8 cellular contexts compared by ENCODE assay signal in genomic region chr4:183905081-183905592, GRCh38. TPM values are rescaled to one million over a fixed set of nuclear protein-coding genes. Genes with fewer than 3 reads are reported as not detected.
A peak's percentile ranks its signal among the peaks of the same experiment; 100 is the strongest.
DNase-seq lines count a peak whose midpoint lies in the region; ATAC-seq and TF ChIP-seq lines count a peak whose summit lies in the region.

Gene STOX2 (plus strand): TSS chr4:183905307. CDS start chr4:183906791, 1,484 bp downstream.

- no peaks in the 10 kb centered on the region for H3K9me3 ChIP-seq in vagina

- no peak for TF ChIP-seq CTCF in WI38 (IDR thresholded peaks at IDR 0.05; ENCODE audit: low read depth, low read length)
- TF ChIP-seq CTCF in foreskin keratinocyte (conservative IDR thresholded peaks at IDR 0.05) = no peak
- no peak for TF ChIP-seq CTCF in vagina (IDR thresholded peaks at IDR 0.05)

- ATAC-seq in foreskin keratinocyte (peak; percentile 66), naive B cell (ENCODE audit: low read depth in 2 of 2) (no peak), GM21528 (IDR thresholded peaks at IDR 0.05; ENCODE audit: low FRiP score, unreplicated experiment) (no peak), HG03457 (IDR thresholded peaks at IDR 0.05; ENCODE audit: unreplicated experiment) (no peak)

- H3K4me3 Mint-ChIP-seq in naive B cell = peak within 1 kb of the TSS in 5 of 8 donors; percentile 20 to 60 (median 57)

- H3K4me1 ChIP-seq in foreskin keratinocyte (no peaks in the 10 kb centered on the region), vagina (peaks cover 25% of the 10 kb centered on the region)

- H3K27ac ChIP-seq in foreskin keratinocyte (no peak within 1 kb of the TSS), vagina (peak within 1 kb of the TSS; percentile 52)

- no peaks in the 10 kb centered on the region for H3K36me3 ChIP-seq in vagina

- H3K36me3 Mint-ChIP-seq in naive B cell = peaks cover 0 to 8% of the 10 kb centered on the region in 2 donors

- H3K4me3 ChIP-seq in WI38 (ENCODE audit: low read depth, low read length) (peak within 1 kb of the TSS; percentile 41), vagina (peak within 1 kb of the TSS; percentile 58 to 73)

- H3K4me1 Mint-ChIP-seq in naive B cell = peaks cover 3 to 8% (median 3%) of the 10 kb centered on the region in 3 donors

- H3K9me3 Mint-ChIP-seq in naive B cell = peaks cover 0 to 23% (median 7%) of the 10 kb centered on the region in 7 donors

- H3K27me3 Mint-ChIP-seq in naive B cell = peaks cover 46 to 69% (median 56%) of the 10 kb centered on the region in 3 donors

- H3K27ac Mint-ChIP-seq in naive B cell = peak within 1 kb of the TSS in 1 of 6 donors; percentile 64

- TF ChIP-seq POLR2A in vagina (IDR thresholded peaks at IDR 0.05) = no peak

- peak; percentile 66 for DNase-seq in COR-L47 (lab: John Stamatoyannopoulos, UW)
- peak; percentile 17 for DNase-seq in M059J (ENCODE audit: low read depth)
- no peak for DNase-seq in foreskin keratinocyte
- no peak for DNase-seq in naive B cell
- peak in 1 of 2 donors; percentile 84 for DNase-seq in vagina (ENCODE audit: extremely low spot score in 2 of 2)

- intact Hi-C loops in vagina (cut with DNase I) = no loop called here

- H3K27me3 ChIP-seq in foreskin keratinocyte (peaks cover 68% of the 10 kb centered on the region), vagina (no peaks in the 10 kb centered on the region)

RNA-seq across cellular contexts. Expression of gene STOX2, which starts in this region (rescaled TPM):
- total RNA-seq in M059J (2014; rRNA removed; shearing (Covaris generic)) = under 0.01 and 0.20 TPM in 2 replicates
- total RNA-seq in foreskin keratinocyte (0.75 and 0.99 TPM in 2 replicates), vagina (11.5 TPM)
- polyA plus RNA-seq in foreskin keratinocyte (0.14 and 0.24 TPM in 2 replicates), naive B cell (ENCODE audit: low read depth in 6 of 6) (not detected)

Comparison
In these comparisons a context has a peak if more than half of its experiments do, and no peak if none do; other contexts are left out.
1. Peak in DNase-seq in M059J; RNA of the gene not detected or under 1 TPM.
2. Peak in ATAC-seq in foreskin keratinocyte; RNA of the gene not detected or under 1 TPM.